In the genomic region with DNA sequence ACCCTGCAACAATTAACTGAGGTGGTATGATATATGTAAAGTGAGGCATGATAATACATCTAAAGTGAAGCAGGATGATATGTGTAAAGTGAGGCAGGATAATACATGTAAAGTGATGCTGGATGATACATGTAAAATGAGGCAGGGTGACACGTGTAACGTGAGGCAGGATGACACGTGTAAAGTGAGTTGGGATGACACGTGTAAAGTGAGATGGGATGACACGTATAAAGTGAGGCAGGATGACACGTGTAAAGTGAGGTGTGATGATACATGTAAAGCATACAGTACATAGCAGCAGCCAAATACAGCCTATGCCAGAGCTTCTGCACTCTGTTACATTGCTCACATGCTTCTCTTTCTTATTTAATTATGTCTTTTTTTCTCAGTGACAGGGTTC, we compare ENCODE assay signal across 23 cellular contexts.
"Had no signal": no experiment of that assay in that cellular context is flagged by ENCODE, and none has a peak within 500 bp of the region (broad histone marks: within the 10 kb centered on the region; RNA-seq: fewer than 3 reads in every experiment).

No MANE protein-coding gene starts in this region.

- H3K36me3 ChIP-seq: MG63, SJSA1 had no signal

- H3K4me3 ChIP-seq: MG63, SJSA1, SK-N-MC had no signal

- DNase-seq: Karpas-422, KG1, MG63, NCI-H1092, NCI-H1105 treated with DMSO at 0.1 percent for 48 hours, NCI-H1417 treated with DMSO at 0.1 percent for 48 hours, NCI-H146, NCI-H187, NCI-H2029, NCI-H2081 treated with DMSO at 0.1 percent for 48 hours, NCI-H2171, NCI-H226, NCI-H446, NCI-H510A, NCI-H524 treated with DMSO at 0.1 percent for 48 hours, NCI-H69, NCI-H774, Right ventricle myocardium superior, RPMI8226, SIG-M5 had no signal

- H3K27me3 ChIP-seq: MG63, SJSA1 had no signal

- H3K27ac ChIP-seq: SJSA1, SK-N-MC had no signal

- FAIRE-seq: RCC 7860 had no signal

- H3K9me3 ChIP-seq: MG63, SJSA1 had no signal
